ENCODE assay signal across 22 cellular contexts in the genomic region with DNA sequence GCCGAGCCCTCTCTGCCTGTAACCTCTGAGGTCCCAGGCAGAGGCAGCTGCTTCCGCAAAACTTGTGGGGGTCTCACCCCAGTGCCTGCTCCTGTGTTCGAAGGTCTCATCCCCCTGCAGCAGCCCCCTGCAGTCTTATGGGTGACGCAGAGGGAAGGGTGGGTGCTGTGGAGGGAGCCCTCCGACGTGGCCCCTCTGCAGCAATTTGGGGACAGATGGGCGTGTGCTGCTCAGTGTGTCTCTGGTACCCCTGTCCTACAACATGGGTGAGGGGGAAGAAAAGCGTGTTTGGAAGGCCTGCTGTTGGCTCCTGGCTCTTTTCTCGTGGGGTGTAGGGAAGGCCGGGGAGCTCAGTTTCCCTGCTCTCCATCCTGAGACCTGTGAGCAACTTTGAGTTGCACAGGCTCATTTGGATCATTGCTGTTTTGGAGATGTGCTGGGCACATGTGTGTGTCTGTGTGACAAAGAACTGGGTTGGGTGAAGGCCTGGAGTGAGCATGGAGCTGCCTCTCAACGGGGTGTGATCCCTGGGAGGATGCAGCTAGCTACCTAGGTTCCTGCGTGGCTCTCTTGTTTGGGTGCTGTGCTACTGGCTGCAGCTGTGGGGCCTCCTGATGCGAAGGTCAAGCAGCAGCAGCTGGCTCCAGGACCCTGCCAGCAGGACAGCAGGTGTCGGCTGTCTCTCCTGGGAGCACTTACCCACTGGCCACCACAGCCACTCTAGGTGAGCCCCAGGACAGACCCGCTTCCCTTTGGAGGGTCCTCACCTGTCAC.
DNase-seq lines count a peak whose midpoint lies in the region; ATAC-seq and TF ChIP-seq lines count a peak whose summit lies in the region.
"Had no signal": no experiment of that assay in that cellular context is flagged by ENCODE, and none has a peak within 500 bp of the region (broad histone marks: within the 10 kb centered on the region; RNA-seq: fewer than 3 reads in every experiment).

No MANE protein-coding gene starts in this region.

- TF ChIP-seq POLR2A in adrenal gland (IDR thresholded peaks at IDR 0.05): no peak

- H2AFZ ChIP-seq in GM23338: peak overlapping the region; percentile 92
- no peak overlapping the region for H2AFZ ChIP-seq in neural progenitor cell (replicated peaks)
- H2AFZ ChIP-seq in MM.1S (ENCODE audit: low read length): no peak overlapping the region

- H3K9me3 Mint-ChIP-seq in GM23338 (no peaks in the 10 kb centered on the region), neural progenitor cell (no peaks in the 10 kb centered on the region)
- H3K9me3 Mint-ChIP-seq: CD4-positive, alpha-beta T cell had no signal

- no peaks in the 10 kb centered on the region; the same call in 1 of the 2 replicates for H3K9me3 ChIP-seq in AG04450 (ENCODE audit: control insufficient read depth, insufficient read depth, low read length)
- H3K9me3 ChIP-seq in adrenal gland (replicated peaks in 1 of 3): no peaks in the 10 kb centered on the region
- no peaks in the 10 kb centered on the region for H3K9me3 ChIP-seq in neural progenitor cell (ENCODE audit: low read depth)
- no peaks in the 10 kb centered on the region for H3K9me3 ChIP-seq in MM.1S (replicated peaks; ENCODE audit: insufficient read depth, low read length)
- H3K9me3 ChIP-seq: right lobe of liver had no signal

- no peaks in the 10 kb centered on the region for H4K20me1 ChIP-seq in GM23338 (replicated peaks; ENCODE audit: insufficient read depth)
- H4K20me1 ChIP-seq in neural progenitor cell (ENCODE audit: low read depth): no peaks in the 10 kb centered on the region
- no peaks in the 10 kb centered on the region for H4K20me1 ChIP-seq in MM.1S (ENCODE audit: insufficient read depth, low read length)

- WGBS in adrenal gland, 4 donors: 80 to 86% (median 82%) methylated on average over 11 to 15 of the region's 15 CpGs

- H3K27me3 Mint-ChIP-seq in GM23338 (ENCODE audit: insufficient read depth, low read depth, poor library complexity): peaks cover 9% of the 10 kb centered on the region
- peaks cover 14% of the 10 kb centered on the region for H3K27me3 Mint-ChIP-seq in neural progenitor cell (ENCODE audit: insufficient read depth, low read depth)

- CTCF ChIA-PET in AG04450 (lab: Charles Lee): interaction anchor here (0.8 to 1.2 kb wide), 2 partner anchors 29 to 119 kb away, joined by 3 read pairs; no protein-coding TSS in a partner anchor

- no peaks in the 10 kb centered on the region; the same call in 2 of the 3 replicates for H3K36me3 Mint-ChIP-seq in GM23338 (ENCODE audit: low read depth)
- no peaks in the 10 kb centered on the region for H3K36me3 Mint-ChIP-seq in neural progenitor cell

- H3F3A ChIP-seq in GM23338 (replicated peaks; ENCODE audit: low read depth) (no peaks in the 10 kb centered on the region), neural progenitor cell (ENCODE audit: low read depth) (peaks cover 13% of the 10 kb centered on the region), MM.1S (ENCODE audit: insufficient read depth, low read length) (no peaks in the 10 kb centered on the region)

- H3K79me2 ChIP-seq in GM23338 (replicated peaks; ENCODE audit: insufficient read depth): no peaks in the 10 kb centered on the region
- H3K79me2 ChIP-seq in neural progenitor cell (ENCODE audit: low read depth): no peaks in the 10 kb centered on the region
- H3K79me2 ChIP-seq in MM.1S (ENCODE audit: low read length): no peaks in the 10 kb centered on the region

- ATAC-seq in GM23338 (no peak), GM19397 (IDR thresholded peaks at IDR 0.05; ENCODE audit: unreplicated experiment) (no peak)
- ATAC-seq: right lobe of liver had no signal

- H3K4me3 ChIP-seq in AG04450 (ENCODE audit: low read depth, low read length) (no peak overlapping the region), GM23338 (no peak overlapping the region), adrenal gland (no peak overlapping the region), neural progenitor cell (no peak overlapping the region), MM.1S (ENCODE audit: low read length) (no peak overlapping the region)
- H3K4me3 ChIP-seq: cardiac muscle cell, lung, right lobe of liver had no signal

- H3K4me1 Mint-ChIP-seq in GM23338 (peaks cover 22% of the 10 kb centered on the region), neural progenitor cell (peaks cover 32% of the 10 kb centered on the region)

- H3K36me3 ChIP-seq in GM23338 (ENCODE audit: insufficient read depth): no peaks in the 10 kb centered on the region
- H3K36me3 ChIP-seq in adrenal gland (replicated peaks in 1 of 2): no peaks in the 10 kb centered on the region
- H3K36me3 ChIP-seq in neural progenitor cell: no peaks in the 10 kb centered on the region
- H3K36me3 ChIP-seq in MM.1S (replicated peaks; ENCODE audit: insufficient read depth, low read length): no peaks in the 10 kb centered on the region
- H3K36me3 ChIP-seq: cardiac muscle cell, right lobe of liver had no signal

- H3K4me2 ChIP-seq in GM23338 (no peak overlapping the region), neural progenitor cell (no peak overlapping the region), MM.1S (ENCODE audit: low read depth, low read length) (no peak overlapping the region)

- peak overlapping the region; percentile 11 for H3K27ac ChIP-seq in AG04450 (ENCODE audit: low read depth, low read length)
- no peak overlapping the region for H3K27ac ChIP-seq in GM23338 (ENCODE audit: low read depth)
- no peak overlapping the region for H3K27ac ChIP-seq in adrenal gland
- H3K27ac ChIP-seq in neural progenitor cell: no peak overlapping the region
- no peak overlapping the region for H3K27ac ChIP-seq in MM.1S (ENCODE audit: low read length)
- H3K27ac ChIP-seq: cardiac muscle cell, epithelial cell of prostate, right lobe of liver had no signal

- no peak overlapping the region for H3K9ac ChIP-seq in neural progenitor cell
- no peak overlapping the region for H3K9ac ChIP-seq in MM.1S (ENCODE audit: low read length)

- H3K27ac Mint-ChIP-seq in GM23338 (peak overlapping the region; percentile 32; the same call in 1 of the 2 replicates), neural progenitor cell (peak overlapping the region; percentile 8)
- H3K27ac Mint-ChIP-seq: CD4-positive, alpha-beta T cell had no signal

- DNase-seq in AG04450 (ENCODE audit: low read depth, low spot score) (no peak), GM23338 (ENCODE audit: low spot score) (no peak), adrenal gland (peak in 4 of 7 donors; percentile 5 to 35 (median 10)), neural progenitor cell (ENCODE audit: low spot score) (no peak), NCI-H2107 (lab: John Stamatoyannopoulos, UW) (no peak), MM.1S (no peak)
- DNase-seq: activated CD4-positive, alpha-beta T cell treated with anti-CD3 and anti-CD28 coated beads for 48 hours; activated naive CD4-positive, alpha-beta T cell treated with Interleukin-2 at 50 U/mL for 16 hours; activated T-cell treated with anti-CD3 and anti-CD28 coated beads for 4 hours; amygdala; foreskin fibroblast; islet precursor cell; Karpas-422; NCI-H1092 treated with DMSO at 0.1 percent for 48 hours; NCI-H524 treated with DMSO at 0.1 percent for 48 hours; occipital lobe had no signal

- H3K4me3 Mint-ChIP-seq in GM23338 (no peak overlapping the region), neural progenitor cell (no peak overlapping the region)
- H3K4me3 Mint-ChIP-seq: CD4-positive, alpha-beta T cell had no signal

- intact Hi-C loops in adrenal gland (cut with DNase I): loop anchor here in 1 of 2 donors (10.0 kb wide), 1 partner anchor 121 kb away; no protein-coding TSS in a partner anchor

- no peaks in the 10 kb centered on the region for H3K27me3 ChIP-seq in AG04450 (ENCODE audit: control insufficient read depth, insufficient read depth, low read length)
- no peaks in the 10 kb centered on the region for H3K27me3 ChIP-seq in GM23338 (ENCODE audit: insufficient read depth)
- H3K27me3 ChIP-seq in adrenal gland: no peaks in the 10 kb centered on the region
- no peaks in the 10 kb centered on the region for H3K27me3 ChIP-seq in neural progenitor cell
- no peaks in the 10 kb centered on the region for H3K27me3 ChIP-seq in MM.1S (replicated peaks; ENCODE audit: insufficient read depth, low read length)
- H3K27me3 ChIP-seq: right lobe of liver had no signal

- TF ChIP-seq CTCF in AG04450 (IDR thresholded peaks at IDR 0.05; ENCODE audit: low read depth, low read length) (no peak), GM23338 (conservative IDR thresholded peaks at IDR 0.05; ENCODE audit: low read depth in 2 of 2) (no peak), adrenal gland (IDR thresholded peaks at IDR 0.05) (no peak), neural progenitor cell (IDR thresholded peaks at IDR 0.05) (no peak), MM.1S (IDR thresholded peaks at IDR 0.05; ENCODE audit: low read length) (no peak)

- POLR2A ChIA-PET in AG04450 (lab: Yijun Ruan, JAX): no interaction called here

- peaks cover 9% of the 10 kb centered on the region for H3K4me1 ChIP-seq in GM23338 (ENCODE audit: insufficient read depth)
- peaks cover 5 to 6% of the 10 kb centered on the region in 2 donors for H3K4me1 ChIP-seq in adrenal gland (replicated peaks in 1 of 2)
- H3K4me1 ChIP-seq in neural progenitor cell: peaks cover 18% of the 10 kb centered on the region
- H3K4me1 ChIP-seq in MM.1S (ENCODE audit: low read length): no peaks in the 10 kb centered on the region
- H3K4me1 ChIP-seq: right lobe of liver had no signal

- H3K9me2 ChIP-seq in GM23338 (ENCODE audit: insufficient read depth) (0 out of 2 replicates have a peak, but pooled peaks cover 5% of the 10 kb centered on the region), MM.1S (replicated peaks; ENCODE audit: insufficient read depth, low read length) (no peaks in the 10 kb centered on the region)

Comparison
In these comparisons a context has a peak if more than half of its experiments do, and no peak if none do; other contexts are left out.
1. DNase-seq: peak in adrenal gland (4 of 7); none in AG04450 (single experiment), GM23338 (single experiment), neural progenitor cell (single experiment), NCI-H2107 (single experiment) and MM.1S (single experiment).